8 cellular contexts compared by ENCODE assay signal in genomic region chr2:109871129-109871751, GRCh38. TPM values are rescaled to one million over a fixed set of nuclear protein-coding genes. Genes with fewer than 3 reads are reported as not detected.
A peak's percentile ranks its signal among the peaks of the same experiment; 100 is the strongest.
DNase-seq lines count a peak whose midpoint lies in the region; ATAC-seq and TF ChIP-seq lines count a peak whose summit lies in the region.
"Not testable (repeated sequence)": the region's sequence is repeated elsewhere in the genome, so short reads cannot be mapped to it uniquely, and the experiment has no call there.

No MANE protein-coding gene starts in this region.

- not testable (repeated sequence) for H3K36me3 ChIP-seq in mucosa of descending colon (ENCODE audit: low read depth)

- H3K9me3 Mint-ChIP-seq in CD4-positive, alpha-beta T cell; T-cell; effector memory CD8-positive, alpha-beta T cell: not testable (repeated sequence)

- H3K36me3 Mint-ChIP-seq in CD4-positive, alpha-beta T cell (ENCODE audit: low read depth); T-cell; effector memory CD8-positive, alpha-beta T cell (ENCODE audit: insufficient read depth): not testable (repeated sequence)

- intact Hi-C loops in CD4-positive, alpha-beta T cell (cut with DNase I, micrococcal nuclease); mucosa of descending colon (cut with DNase I, micrococcal nuclease): not testable (repeated sequence)

- not testable (repeated sequence) for H3K4me1 ChIP-seq in mucosa of descending colon (ENCODE audit: low read depth)

- not testable (repeated sequence) for H3K27ac ChIP-seq in CD4-positive, alpha-beta T cell (ENCODE audit: low read depth, low read length)

- not testable (repeated sequence) for H3K4me3 Mint-ChIP-seq in CD4-positive, alpha-beta T cell; T-cell; effector memory CD8-positive, alpha-beta T cell

- H3K9me3 ChIP-seq in CD4-positive, alpha-beta T cell (ENCODE audit: control insufficient read depth, low read length); mucosa of descending colon: not testable (repeated sequence)

- DNase-seq in CD4-positive, alpha-beta T cell; T-cell; effector memory CD8-positive, alpha-beta T cell; mucosa of descending colon: not testable (repeated sequence)

- H3K4me3 ChIP-seq in mucosa of descending colon: not testable (repeated sequence)

- CTCF ChIA-PET in CD4-positive, alpha-beta T cell (lab: Charles Lee); T-cell (lab: Charles Lee): not testable (repeated sequence)

- H3K27me3 ChIP-seq in CD4-positive, alpha-beta T cell (ENCODE audit: control insufficient read depth, insufficient read depth, low read length): not testable (repeated sequence)

- not testable (repeated sequence) for H3K27me3 Mint-ChIP-seq in CD4-positive, alpha-beta T cell; T-cell; effector memory CD8-positive, alpha-beta T cell

- H3K27ac Mint-ChIP-seq in CD4-positive, alpha-beta T cell; T-cell; effector memory CD8-positive, alpha-beta T cell: not testable (repeated sequence)

- ATAC-seq in CD4-positive, alpha-beta T cell (ENCODE audit: poor library complexity): peak; percentile 70
- ATAC-seq in GM19025 (IDR thresholded peaks at IDR 0.05; ENCODE audit: low read depth, unreplicated experiment) (peak; percentile 70), GM21529 (IDR thresholded peaks at IDR 0.05; ENCODE audit: unreplicated experiment) (peak; percentile 93), HG02852 (IDR thresholded peaks at IDR 0.05; ENCODE audit: unreplicated experiment) (peak; percentile 86), HG03280 (IDR thresholded peaks at IDR 0.05; ENCODE audit: unreplicated experiment) (peak; percentile 84), T-cell (replicated peaks in 1 of 4) (peak; percentile 55 to 72 (median 64)), mucosa of descending colon (peak; percentile 93)
- peak; percentile 57 for ATAC-seq in effector memory CD8-positive, alpha-beta T cell (replicated peaks)

- POLR2A ChIA-PET in CD4-positive, alpha-beta T cell (lab: Charles Lee); T-cell (lab: Charles Lee): not testable (repeated sequence)

- TF ChIP-seq CTCF in CD4-positive, alpha-beta T cell (IDR thresholded peaks at IDR 0.05); mucosa of descending colon (IDR thresholded peaks at IDR 0.05): not testable (repeated sequence)

- H3K4me1 Mint-ChIP-seq in CD4-positive, alpha-beta T cell (ENCODE audit: low read depth); T-cell; effector memory CD8-positive, alpha-beta T cell (ENCODE audit: low read depth in 2 of 2): not testable (repeated sequence)

RNA-seq across cellular contexts. Expression of gene LIMS3, which starts 27.2 kb away (rescaled TPM):
- under 1 TPM in 1 of 2 experiments, not detected in 1; 0.42 TPM for total RNA-seq in CD4-positive, alpha-beta T cell
- 1 to 10 TPM in 2 of 5 donors, under 1 TPM in 1, not detected in 2; 0.73 to 1.8 (median 1.5) TPM for total RNA-seq in T-cell
- total RNA-seq in mucosa of descending colon: 1 to 10 TPM in 2 of 3 donors, under 1 TPM in 1; 0.90 to 2.8 (median 1.6) TPM
